Comparison of ENCODE assay signal across 8 cellular contexts in genomic region chr16:67164599-67165061, GRCh38. TPM values are rescaled to one million over a fixed set of nuclear protein-coding genes. Genes with fewer than 3 reads are reported as not detected.
DNase-seq lines count a peak whose midpoint lies in the region; ATAC-seq and TF ChIP-seq lines count a peak whose summit lies in the region.

Gene HSF4, plus strand, starts transcription at chr16:67164745. Its CDS starts 67 bp downstream, at chr16:67164812.

- ATAC-seq in right cardiac atrium = peak; percentile 44 to 50
- no peak for ATAC-seq in HG02852 (IDR thresholded peaks at IDR 0.05; ENCODE audit: unreplicated experiment)

- H3K27ac ChIP-seq in right cardiac atrium (ENCODE audit: low read length) = peak within 1 kb of the TSS; percentile 79

- no peaks in the 10 kb centered on the region for H3K9me3 ChIP-seq in right cardiac atrium (ENCODE audit: control insufficient read depth, low read length)

- H3K4me1 Mint-ChIP-seq in activated naive CD4-positive, alpha-beta T cell treated with anti-CD3 and anti-CD28 coated beads, Interleukin-2, amount 50 U/mL, for 24 hours = peaks cover 25% of the 10 kb centered on the region
- peaks cover 26% of the 10 kb centered on the region for H3K4me1 Mint-ChIP-seq in activated T-helper 2 cell treated with anti-CD3 and anti-CD28 coated beads, Interferon-gamma antibody, Interleukin-2, Interleukin-4, amounts not matched to agents 10 μg/mL and 5 μg/mL and 100 μg/mL, durations not matched to agents 14 hours and 24 hours and 36 hours (ENCODE audit: low read depth)

- 2% methylated on average over 41 of the region's 41 CpGs for WGBS in right cardiac atrium

- H3K27ac Mint-ChIP-seq in activated naive CD4-positive, alpha-beta T cell treated with anti-CD3 and anti-CD28 coated beads, Interleukin-2, amount 50 U/mL, for 24 hours = no peak within 1 kb of the TSS
- H3K27ac Mint-ChIP-seq in activated T-helper 2 cell treated with anti-CD3 and anti-CD28 coated beads, Interferon-gamma antibody, Interleukin-2, Interleukin-4, amounts not matched to agents 10 μg/mL and 5 μg/mL and 100 μg/mL, durations not matched to agents 14 hours and 24 hours and 36 hours = no peak within 1 kb of the TSS

- H3K27me3 ChIP-seq in right cardiac atrium (ENCODE audit: control insufficient read depth, insufficient read depth) = no peaks in the 10 kb centered on the region

- peaks cover 2% of the 10 kb centered on the region for H3K36me3 Mint-ChIP-seq in activated naive CD4-positive, alpha-beta T cell treated with anti-CD3 and anti-CD28 coated beads, Interleukin-2, amount 50 U/mL, for 24 hours
- peaks cover 31% of the 10 kb centered on the region for H3K36me3 Mint-ChIP-seq in activated T-helper 2 cell treated with anti-CD3 and anti-CD28 coated beads, Interferon-gamma antibody, Interleukin-2, Interleukin-4, amounts not matched to agents 10 μg/mL and 5 μg/mL and 100 μg/mL, durations not matched to agents 14 hours and 24 hours and 36 hours (ENCODE audit: low read depth)

- H3K9me3 Mint-ChIP-seq in activated naive CD4-positive, alpha-beta T cell treated with anti-CD3 and anti-CD28 coated beads, Interleukin-2, amount 50 U/mL, for 24 hours = no peaks in the 10 kb centered on the region
- H3K9me3 Mint-ChIP-seq in activated T-helper 2 cell treated with anti-CD3 and anti-CD28 coated beads, Interferon-gamma antibody, Interleukin-2, Interleukin-4, amounts not matched to agents 10 μg/mL and 5 μg/mL and 100 μg/mL, durations not matched to agents 14 hours and 24 hours and 36 hours = no peaks in the 10 kb centered on the region

- no peak for DNase-seq in activated naive CD4-positive, alpha-beta T cell treated with Interleukin-2 at 50 U/mL for 16 hours
- DNase-seq in activated T-helper 2 cell treated with anti-CD3 and anti-CD28 coated beads, Interferon-gamma antibody, Interleukin-2, Interleukin-4, amounts not matched to agents 10 μg/mL and 5 μg/mL and 100 μg/mL, durations not matched to agents 14 hours and 24 hours and 36 hours (ENCODE audit: low spot score) = no peak
- DNase-seq in right cardiac atrium (peak; percentile 75 to 93 (median 91)), retinal pigment epithelial cell (ENCODE audit: low read depth) (no peak), NK-92 (lab: John Stamatoyannopoulos, UW; ENCODE audit: unreplicated experiment) (no peak), NCI-H446 (lab: John Stamatoyannopoulos, UW) (no peak)

- intact Hi-C loops in activated T-helper 2 cell treated with anti-CD3 and anti-CD28 coated beads, Interferon-gamma antibody, Interleukin-2, Interleukin-4, amounts not matched to agents 10 μg/mL and 5 μg/mL and 100 μg/mL, durations not matched to agents 14 hours and 24 hours and 36 hours (cut with micrococcal nuclease) = no loop called here
- intact Hi-C loops in right cardiac atrium (cut with DNase I) = no loop called here

- peaks cover 6% of the 10 kb centered on the region for H3K4me1 ChIP-seq in right cardiac atrium (ENCODE audit: control insufficient read depth, insufficient read depth, low read length)

- TF ChIP-seq CTCF in retinal pigment epithelial cell (conservative IDR thresholded peaks at IDR 0.05; ENCODE audit: low read depth, low read length) = no peak

- H3K27me3 Mint-ChIP-seq in activated naive CD4-positive, alpha-beta T cell treated with anti-CD3 and anti-CD28 coated beads, Interleukin-2, amount 50 U/mL, for 24 hours = peaks cover 28% of the 10 kb centered on the region
- peaks cover 26% of the 10 kb centered on the region for H3K27me3 Mint-ChIP-seq in activated T-helper 2 cell treated with anti-CD3 and anti-CD28 coated beads, Interferon-gamma antibody, Interleukin-2, Interleukin-4, amounts not matched to agents 10 μg/mL and 5 μg/mL and 100 μg/mL, durations not matched to agents 14 hours and 24 hours and 36 hours (ENCODE audit: low read depth)

- H3K4me3 ChIP-seq in right cardiac atrium (ENCODE audit: low read length) (peak within 1 kb of the TSS; percentile 34), retinal pigment epithelial cell (ENCODE audit: low read length) (peak within 1 kb of the TSS; percentile 20)

- H3K4me3 Mint-ChIP-seq in activated naive CD4-positive, alpha-beta T cell treated with anti-CD3 and anti-CD28 coated beads, Interleukin-2, amount 50 U/mL, for 24 hours = peak within 1 kb of the TSS; percentile 52
- peak within 1 kb of the TSS; percentile 51 for H3K4me3 Mint-ChIP-seq in activated T-helper 2 cell treated with anti-CD3 and anti-CD28 coated beads, Interferon-gamma antibody, Interleukin-2, Interleukin-4, amounts not matched to agents 10 μg/mL and 5 μg/mL and 100 μg/mL, durations not matched to agents 14 hours and 24 hours and 36 hours (ENCODE audit: low read depth)

RNA-seq across cellular contexts. Expression of gene HSF4, which starts in this region (rescaled TPM):
- 33.4 and 33.9 TPM in 2 replicates for total RNA-seq in activated T-helper 2 cell treated with anti-CD3 and anti-CD28 coated beads, Interferon-gamma antibody, Interleukin-2, Interleukin-4, amounts not matched to agents 10 μg/mL and 5 μg/mL and 100 μg/mL, durations not matched to agents 14 hours and 24 hours and 36 hours
- total RNA-seq in right cardiac atrium = 10 to 100 TPM; 29.7 to 92.2 (median 60.3) TPM
- 36.6 TPM for polyA plus RNA-seq in right cardiac atrium

Comparison
In these comparisons a context has a peak if more than half of its experiments do, and no peak if none do; other contexts are left out.
1. DNase-seq: peak in right cardiac atrium (3 of 3); none in activated naive CD4-positive, alpha-beta T cell treated with Interleukin-2 at 50 U/mL for 16 hours (single experiment), activated T-helper 2 cell treated with anti-CD3 and anti-CD28 coated beads, Interferon-gamma antibody, Interleukin-2, Interleukin-4, amounts not matched to agents 10 μg/mL and 5 μg/mL and 100 μg/mL, durations not matched to agents 14 hours and 24 hours and 36 hours (single experiment), retinal pigment epithelial cell (single experiment), NK-92 (single experiment) and NCI-H446 (0 of 2).